12 cellular contexts compared by ENCODE assay signal in the genomic region with DNA sequence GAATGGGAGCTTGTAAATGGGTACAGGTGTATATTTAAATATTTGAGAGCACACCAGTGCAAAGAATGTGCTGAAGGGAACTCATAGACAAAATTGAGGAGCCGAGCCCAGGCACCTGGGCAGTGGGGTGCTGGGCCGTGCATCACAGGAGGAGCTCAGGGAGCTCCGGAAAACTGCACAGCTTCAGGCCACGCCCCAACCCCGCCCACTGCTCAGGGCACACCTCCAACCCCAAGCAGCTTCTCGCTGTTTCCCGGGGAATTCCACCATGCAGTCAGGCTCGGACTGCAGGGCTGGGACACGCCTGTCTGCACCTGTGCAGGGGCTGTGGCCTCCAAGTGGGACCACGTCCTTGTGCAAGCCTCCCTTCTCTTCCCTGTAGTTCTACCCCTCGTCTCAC.
DNase-seq lines count a peak whose midpoint lies in the region; ATAC-seq, FAIRE-seq and TF ChIP-seq lines count a peak whose summit lies in the region.
"Had no signal": no experiment of that assay in that cellular context is flagged by ENCODE, and none has a peak within 500 bp of the region (broad histone marks: within the 10 kb centered on the region; RNA-seq: fewer than 3 reads in every experiment).

No MANE protein-coding gene starts in this region.

- H3K4me1 ChIP-seq in RWPE2 (ENCODE audit: insufficient read depth, poor library complexity, severe bottlenecking) (no peaks in the 10 kb centered on the region), small intestine (ENCODE audit: control insufficient read depth in 2 of 2, insufficient read depth in 1 of 2, low read depth in 1 of 2, low read length in 1 of 2) (no peaks in the 10 kb centered on the region)

- intact Hi-C loops in left ventricle myocardium superior (cut with micrococcal nuclease): no loop called here

- H3K36me3 ChIP-seq in RWPE2 (ENCODE audit: low read depth) (no peaks in the 10 kb centered on the region), small intestine (ENCODE audit: control insufficient read depth in 2 of 2, insufficient read depth in 2 of 2, low read length in 2 of 2) (peaks cover 0 to 4% of the 10 kb centered on the region in 2 donors)

- no peaks in the 10 kb centered on the region for H3K27me3 ChIP-seq in RWPE2 (ENCODE audit: insufficient read depth, poor library complexity, severe bottlenecking)
- no peaks in the 10 kb centered on the region for H3K27me3 ChIP-seq in small intestine (ENCODE audit: control insufficient read depth in 2 of 2, insufficient read depth in 2 of 2, low read length in 2 of 2)
- H3K27me3 ChIP-seq: SJSA1 had no signal

- TF ChIP-seq CTCF in RWPE2 (IDR thresholded peaks at IDR 0.05; ENCODE audit: poor library complexity, severe bottlenecking): no peak

- no peak for FAIRE-seq in small intestine (lab: Jason Lieb, UNC)

- 24 to 55% (median 35%) methylated on average over 11 of the region's 11 CpGs for WGBS in small intestine, 3 donors

- peak; percentile 92 for ATAC-seq in RWPE2 (ENCODE audit: low read depth)
- peak; percentile 26 for ATAC-seq in left ventricle myocardium superior
- ATAC-seq in HG02870 (IDR thresholded peaks at IDR 0.05; ENCODE audit: unreplicated experiment): no peak
- ATAC-seq: effector memory CD8-positive, alpha-beta T cell had no signal

- no peak overlapping the region for H3K4me3 ChIP-seq in RWPE2 (ENCODE audit: severe bottlenecking)
- no peak overlapping the region for H3K4me3 ChIP-seq in small intestine (ENCODE audit: low read depth in 1 of 2, low read length in 2 of 2)
- H3K4me3 ChIP-seq: SJSA1 had no signal

- H3K9me3 ChIP-seq in RWPE2 (ENCODE audit: severe bottlenecking): no peaks in the 10 kb centered on the region
- H3K9me3 ChIP-seq in small intestine (ENCODE audit: control insufficient read depth, low read depth): no peaks in the 10 kb centered on the region
- H3K9me3 ChIP-seq: SJSA1 had no signal

- H3K27ac ChIP-seq in RWPE2 (ENCODE audit: poor library complexity, severe bottlenecking) (no peak overlapping the region), small intestine (ENCODE audit: low read depth in 1 of 2, low read length in 1 of 2) (no peak overlapping the region)
- H3K27ac ChIP-seq: SJSA1 had no signal

- DNase-seq in NCI-H82 (lab: John Stamatoyannopoulos, UW) (peak; percentile 38), NCI-H82 treated with DMSO at 0.1 percent for 48 hours (lab: John Stamatoyannopoulos, UW; ENCODE audit: unreplicated experiment) (no peak), RWPE2 (ENCODE audit: low spot score) (peak; percentile 57), left ventricle myocardium superior (no peak), small intestine (peak; percentile 59), globus pallidus (ENCODE audit: low spot score) (no peak), T-helper 1 cell (no peak)
- DNase-seq: activated T-cell treated with anti-CD3 and anti-CD28 coated beads for 4 hours; effector memory CD8-positive, alpha-beta T cell; Karpas-422 had no signal

Comparison
In these comparisons a context has a peak if more than half of its experiments do, and no peak if none do; other contexts are left out.
1. DNase-seq: peak in NCI-H82 (single experiment), RWPE2 (single experiment) and small intestine (single experiment); none in NCI-H82 treated with DMSO at 0.1 percent for 48 hours (single experiment), left ventricle myocardium superior (single experiment), globus pallidus (single experiment) and T-helper 1 cell (0 of 5).